ENCODE assay signal across 10 cellular contexts in genomic region chr19:43562211-43562697, GRCh38. TPM values are rescaled to one million over a fixed set of nuclear protein-coding genes. Genes with fewer than 3 reads are reported as not detected.
DNase-seq lines count a peak whose midpoint lies in the region; TF ChIP-seq lines count a peak whose summit lies in the region.
"Had no signal": no experiment of that assay in that cellular context is flagged by ENCODE, and none has a peak within 500 bp of the region (broad histone marks: within the 10 kb centered on the region; RNA-seq: fewer than 3 reads in every experiment).

No MANE protein-coding gene starts in this region.

- H3K4me3 Mint-ChIP-seq in T-helper 1 cell treated with Interleukin-12 subunit alpha and Interleukin-12 subunit beta and Interleukin-4 antibody, amounts not matched to agents 30 μg/mL and 1 μg/mL, for 36 hours = peak overlapping the region; percentile 14

- H3K27ac ChIP-seq in esophagus muscularis mucosa (replicated peaks in 1 of 4) (peak overlapping the region; percentile 62 to 72 (median 66)), spleen (peak overlapping the region; percentile 76 to 90 (median 88)), Karpas-422 (ENCODE audit: low read length) (no peak overlapping the region)
- H3K27ac ChIP-seq: A549, uterus had no signal

- peak overlapping the region; percentile 80 for H3K27ac Mint-ChIP-seq in T-helper 1 cell treated with Interleukin-12 subunit alpha and Interleukin-12 subunit beta and Interleukin-4 antibody, amounts not matched to agents 30 μg/mL and 1 μg/mL, for 36 hours

- no peaks in the 10 kb centered on the region for H3K9me2 ChIP-seq in Karpas-422 (replicated peaks; ENCODE audit: insufficient read depth, low read length)

- no peak overlapping the region for H3K4me3 ChIP-seq in esophagus muscularis mucosa
- peak overlapping the region in 2 of 8 donors; percentile 4 to 30 for H3K4me3 ChIP-seq in spleen
- no peak overlapping the region for H3K4me3 ChIP-seq in Karpas-422 (ENCODE audit: low read length)
- H3K4me3 ChIP-seq: A549, uterus had no signal

- TF ChIP-seq CTCF in esophagus muscularis mucosa (IDR thresholded peaks at IDR 0.05) (no peak), spleen (IDR thresholded peaks at IDR 0.05 in 8 of 11, conservative IDR thresholded peaks at IDR 0.05 in 3 of 11) (no peak)

- peak; percentile 64 for DNase-seq in activated CD4-positive, CD25-positive, alpha-beta regulatory T cell treated with anti-CD3 and anti-CD28 coated beads, Interleukin-2, amount 50 U/mL, for 72 hours
- no peak for DNase-seq in activated CD4-positive, CD25-positive, alpha-beta regulatory T cell (lab: John Stamatoyannopoulos, UW)
- DNase-seq in esophagus muscularis mucosa (ENCODE audit: extremely low spot score) (no peak), spleen (no peak), iPS-NIHi11 (ENCODE audit: low spot score) (no peak), Karpas-422 (no peak)
- no peak for DNase-seq in activated effector memory CD4-positive, alpha-beta T cell treated with Interleukin-2 at 50 U/mL for 16 hours

- no peak overlapping the region for H3K4me2 ChIP-seq in Karpas-422 (ENCODE audit: low read depth, low read length, poor library complexity, severe bottlenecking)
- H3K4me2 ChIP-seq: A549 had no signal

- no peak for TF ChIP-seq EP300 in esophagus muscularis mucosa (IDR thresholded peaks at IDR 0.05)

- H3K9me3 ChIP-seq in esophagus muscularis mucosa (no peaks in the 10 kb centered on the region), spleen (no peaks in the 10 kb centered on the region), Karpas-422 (ENCODE audit: low read length) (no peaks in the 10 kb centered on the region)
- H3K9me3 ChIP-seq: A549, uterus had no signal

- H3K9me3 Mint-ChIP-seq in T-helper 1 cell treated with Interleukin-12 subunit alpha and Interleukin-12 subunit beta and Interleukin-4 antibody, amounts not matched to agents 30 μg/mL and 1 μg/mL, for 36 hours = no peaks in the 10 kb centered on the region

- H3K27me3 Mint-ChIP-seq in T-helper 1 cell treated with Interleukin-12 subunit alpha and Interleukin-12 subunit beta and Interleukin-4 antibody, amounts not matched to agents 30 μg/mL and 1 μg/mL, for 36 hours (ENCODE audit: low read depth) = no peaks in the 10 kb centered on the region

- 77% methylated on average over 4 of the region's 6 CpGs for WGBS in esophagus muscularis mucosa
- WGBS in spleen, 5 donors = 28 to 61% (median 35%) methylated on average over 6 of the region's 6 CpGs

- H3K27me3 ChIP-seq in esophagus muscularis mucosa (no peaks in the 10 kb centered on the region), spleen (replicated peaks in 1 of 7) (no peaks in the 10 kb centered on the region), Karpas-422 (ENCODE audit: low read length) (no peaks in the 10 kb centered on the region)
- H3K27me3 ChIP-seq: uterus had no signal

- peaks cover 5 to 42% (median 35%) of the 10 kb centered on the region in 4 donors for H3K36me3 ChIP-seq in esophagus muscularis mucosa
- peaks cover 0 to 45% (median 13%) of the 10 kb centered on the region in 6 donors for H3K36me3 ChIP-seq in spleen
- peaks cover 2% of the 10 kb centered on the region; the same call in 1 of the 2 replicates for H3K36me3 ChIP-seq in Karpas-422 (ENCODE audit: insufficient read depth, low read length)
- H3K36me3 ChIP-seq: uterus had no signal

- H2AFZ ChIP-seq in Karpas-422 (ENCODE audit: low read length) = no peak overlapping the region

- intact Hi-C loops in esophagus muscularis mucosa (cut with DNase I) = no loop called here
- intact Hi-C loops in spleen (cut with DNase I; ENCODE audit: low total_unique reads) = no loop called here

- TF ChIP-seq POLR2A in esophagus muscularis mucosa (IDR thresholded peaks at IDR 0.05; ENCODE audit: low read depth) (no peak), spleen (IDR thresholded peaks at IDR 0.05) (no peak)

- no peak overlapping the region for H3K9ac ChIP-seq in Karpas-422 (ENCODE audit: low read length)

- H3K36me3 Mint-ChIP-seq in T-helper 1 cell treated with Interleukin-12 subunit alpha and Interleukin-12 subunit beta and Interleukin-4 antibody, amounts not matched to agents 30 μg/mL and 1 μg/mL, for 36 hours (ENCODE audit: low read depth) = peaks cover 27% of the 10 kb centered on the region

- H3K4me1 ChIP-seq in esophagus muscularis mucosa (peaks cover 17 to 30% (median 19%) of the 10 kb centered on the region in 4 donors), spleen (peaks cover 14 to 63% (median 38%) of the 10 kb centered on the region in 6 donors), Karpas-422 (ENCODE audit: low read length) (peaks cover 5% of the 10 kb centered on the region)

- H4K20me1 ChIP-seq in Karpas-422 (ENCODE audit: insufficient read depth, low read depth, low read length) = no peaks in the 10 kb centered on the region

- H3K79me2 ChIP-seq in Karpas-422 (ENCODE audit: low read length) = peaks cover 26% of the 10 kb centered on the region

- peaks cover 28% of the 10 kb centered on the region for H3K4me1 Mint-ChIP-seq in T-helper 1 cell treated with Interleukin-12 subunit alpha and Interleukin-12 subunit beta and Interleukin-4 antibody, amounts not matched to agents 30 μg/mL and 1 μg/mL, for 36 hours (ENCODE audit: low read depth)

RNA-seq across cellular contexts. Expression of gene XRCC1, which starts 13.1 kb away (rescaled TPM):
- total RNA-seq in esophagus muscularis mucosa (10 to 100 TPM; 21.2 to 27.2 (median 24.4) TPM), spleen (10 to 100 TPM; 23.6 to 32.0 (median 26.0) TPM)
- polyA plus RNA-seq in spleen = 10 to 100 TPM; 16.0 to 19.0 (median 16.4) TPM
- 40.6 and 70.1 TPM in 2 replicates for total RNA-seq in Karpas-422 (2014; rRNA removed; shearing (Covaris generic); ENCODE audit: low replicate concordance)

RNA-seq across cellular contexts. Expression of gene PINLYP, which starts 13.3 kb away (rescaled TPM):
- total RNA-seq in esophagus muscularis mucosa (1 to 10 TPM; 3.3 to 6.2 (median 4.9) TPM), spleen (1 to 10 TPM; 2.0 to 8.7 (median 4.3) TPM)
- polyA plus RNA-seq in spleen = 10 to 100 TPM in 1 of 3 donors, 1 to 10 TPM in 2; 6.9 to 10.5 (median 9.6) TPM
- 3.6 TPM in 1 of 2 replicates, not detected in the other for total RNA-seq in Karpas-422 (2014; rRNA removed; shearing (Covaris generic); ENCODE audit: low replicate concordance)

RNA-seq across cellular contexts. Expression of gene ZNF575, which starts 29.3 kb away (rescaled TPM):
- total RNA-seq in esophagus muscularis mucosa (under 1 TPM; 0.66 to 0.97 (median 0.82) TPM), spleen (1 to 10 TPM in 5 of 7 donors, not detected in 2; 1.0 to 4.3 (median 2.4) TPM)
- polyA plus RNA-seq in spleen = 1 to 10 TPM in 1 of 3 donors, under 1 TPM in 2; 0.82 to 1.9 (median 0.87) TPM
- 0.34 TPM in 1 of 2 replicates, not detected in the other for total RNA-seq in Karpas-422 (2014; rRNA removed; shearing (Covaris generic); ENCODE audit: low replicate concordance)

RNA-seq across cellular contexts. Expression of gene IRGQ, which starts 33.7 kb away (rescaled TPM):
- 10 to 100 TPM; 20.3 to 36.0 (median 28.6) TPM for total RNA-seq in esophagus muscularis mucosa
- total RNA-seq in spleen = 10 to 100 TPM; 16.5 to 25.9 (median 20.9) TPM
- 1 to 10 TPM; 3.1 to 3.9 (median 3.8) TPM for polyA plus RNA-seq in spleen
- total RNA-seq in Karpas-422 (2014; rRNA removed; shearing (Covaris generic); ENCODE audit: low replicate concordance) = 10.1 and 10.8 TPM in 2 replicates

RNA-seq across cellular contexts. Expression of gene ZNF576, which starts 34.1 kb away (rescaled TPM):
- total RNA-seq in esophagus muscularis mucosa = 10 to 100 TPM in 3 of 4 donors, 1 to 10 TPM in 1; 10.0 to 18.6 (median 16.6) TPM
- 10 to 100 TPM in 5 of 7 donors, 1 to 10 TPM in 2; 8.1 to 12.9 (median 11.5) TPM for total RNA-seq in spleen
- 10 to 100 TPM in 1 of 3 donors, 1 to 10 TPM in 2; 6.9 to 14.7 (median 9.8) TPM for polyA plus RNA-seq in spleen
- 6.2 and 9.1 TPM in 2 replicates for total RNA-seq in Karpas-422 (2014; rRNA removed; shearing (Covaris generic); ENCODE audit: low replicate concordance)
